Comparison of ENCODE assay signal across 18 cellular contexts in genomic region chr9:38385896-38386295, GRCh38. TPM values are rescaled to one million over a fixed set of nuclear protein-coding genes. Genes with fewer than 3 reads are reported as not detected.
"Had no signal": no experiment of that assay in that cellular context is flagged by ENCODE, and none has a peak within 500 bp of the region (broad histone marks: within the 10 kb centered on the region; RNA-seq: fewer than 3 reads in every experiment).

No MANE protein-coding gene starts in this region.

- ATAC-seq: esophagus mucosa, natural killer cell, Right ventricle myocardium inferior had no signal

- H3K9ac ChIP-seq: SK-N-SH had no signal

- H3K27ac Mint-ChIP-seq: activated B cell treated with CpG ODN at 0.5 μM for 24 hours; activated CD4-positive, alpha-beta T cell treated with anti-CD3 and anti-CD28 coated beads, Interleukin-2, amount 10 ng/mL, durations not matched to agents 24 days and 14 days; activated naive CD4-positive, alpha-beta T cell treated with anti-CD3 and anti-CD28 coated beads, Interleukin-2, amount 10 ng/mL, durations not matched to agents 7 days and 5 days; natural killer cell; T-helper 1 cell treated with Interleukin-12 subunit alpha and Interleukin-12 subunit beta and Interleukin-4 antibody, amounts not matched to agents 30 μg/mL and 1 μg/mL, for 36 hours had no signal

- DNase-seq: activated B cell treated with CpG ODN at 0.5 μM for 24 hours; activated CD4-positive, alpha-beta T cell treated with anti-CD3 and anti-CD28 coated beads, Interleukin-2, amount 10 ng/mL, durations not matched to agents 24 days and 14 days; activated CD8-positive, alpha-beta memory T cell treated with anti-CD3 and anti-CD28 coated beads for 24 hours; activated naive CD4-positive, alpha-beta T cell treated with anti-CD3 and anti-CD28 coated beads, Interleukin-2, amount 10 ng/mL, durations not matched to agents 7 days and 5 days; adrenal gland; foreskin fibroblast; islet precursor cell; midbrain; natural killer cell; SK-N-SH had no signal

- H3K4me1 ChIP-seq: adrenal gland had no signal

- H3K4me3 ChIP-seq: adrenal gland, body of pancreas, skin epidermis, tibial nerve had no signal

- H3K36me3 Mint-ChIP-seq: activated naive CD4-positive, alpha-beta T cell treated with anti-CD3 and anti-CD28 coated beads, Interleukin-2, amount 10 ng/mL, durations not matched to agents 7 days and 5 days; natural killer cell had no signal

- H3K27ac ChIP-seq: adrenal gland, tibial nerve had no signal

- H3K9me3 Mint-ChIP-seq: activated CD4-positive, alpha-beta T cell treated with anti-CD3 and anti-CD28 coated beads, Interleukin-2, amount 10 ng/mL, durations not matched to agents 24 days and 14 days; activated naive CD4-positive, alpha-beta T cell treated with anti-CD3 and anti-CD28 coated beads, Interleukin-2, amount 10 ng/mL, durations not matched to agents 7 days and 5 days; natural killer cell had no signal

- H3K9me3 ChIP-seq: adrenal gland, SK-N-SH had no signal

- H3K4me3 Mint-ChIP-seq: activated B cell treated with CpG ODN at 0.5 μM for 24 hours; activated CD4-positive, alpha-beta T cell treated with anti-CD3 and anti-CD28 coated beads, Interleukin-2, amount 10 ng/mL, durations not matched to agents 24 days and 14 days; activated naive CD4-positive, alpha-beta T cell treated with anti-CD3 and anti-CD28 coated beads, Interleukin-2, amount 10 ng/mL, durations not matched to agents 7 days and 5 days; natural killer cell; T-helper 1 cell treated with Interleukin-12 subunit alpha and Interleukin-12 subunit beta and Interleukin-4 antibody, amounts not matched to agents 30 μg/mL and 1 μg/mL, for 36 hours had no signal

- H3K4me1 Mint-ChIP-seq: activated B cell treated with CpG ODN at 0.5 μM for 24 hours; activated CD4-positive, alpha-beta T cell treated with anti-CD3 and anti-CD28 coated beads, Interleukin-2, amount 10 ng/mL, durations not matched to agents 24 days and 14 days; activated naive CD4-positive, alpha-beta T cell treated with anti-CD3 and anti-CD28 coated beads, Interleukin-2, amount 10 ng/mL, durations not matched to agents 7 days and 5 days; natural killer cell had no signal

- H3K36me3 ChIP-seq: adrenal gland, tibial nerve had no signal

- H3K27me3 ChIP-seq: adrenal gland, body of pancreas, tibial nerve had no signal

- H3K4me2 ChIP-seq: SK-N-SH had no signal

RNA-seq across cellular contexts. Expression of gene IGFBPL1, which starts 38.4 kb away (rescaled TPM):
- total RNA-seq: activated B cell treated with CpG ODN at 0.5 μM for 24 hours; activated CD4-positive, alpha-beta T cell treated with anti-CD3 and anti-CD28 coated beads, Interleukin-2, amount 10 ng/mL, durations not matched to agents 24 days and 14 days; esophagus mucosa; lower leg skin; natural killer cell; omental fat pad; Right ventricle myocardium inferior had no signal
